Comparison of ENCODE assay signal across 8 cellular contexts in the genomic region with DNA sequence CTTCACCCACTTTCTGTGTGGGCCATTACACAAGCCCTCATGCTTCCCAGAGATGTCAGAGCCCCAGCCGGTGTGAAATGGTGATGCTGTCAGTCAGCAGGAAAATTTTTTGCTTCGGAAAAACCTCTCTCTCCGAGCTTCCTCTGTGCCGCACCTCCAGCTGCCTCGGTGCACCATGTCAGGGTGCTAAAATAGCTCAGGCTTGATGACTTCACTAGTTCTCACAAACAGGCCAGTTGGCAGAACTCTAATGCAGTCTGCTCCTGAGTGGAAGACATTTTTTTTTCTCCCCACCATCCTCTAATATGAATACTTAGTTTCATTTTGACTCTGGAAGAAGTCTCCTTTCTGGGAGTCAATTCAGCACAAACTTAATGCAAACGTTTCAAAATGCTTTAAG.
DNase-seq lines count a peak whose midpoint lies in the region; ATAC-seq, FAIRE-seq and TF ChIP-seq lines count a peak whose summit lies in the region.

No MANE protein-coding gene starts in this region.

- H3K27me3 ChIP-seq in ACC112 (ENCODE audit: insufficient read depth, low read length) = no peaks in the 10 kb centered on the region
- no peaks in the 10 kb centered on the region for H3K27me3 ChIP-seq in left ventricle myocardium inferior (ENCODE audit: low read depth)

- H3K9me3 Mint-ChIP-seq in activated T-cell treated with anti-CD3 and anti-CD28 coated beads, Interleukin-2, amount 50 U/mL, for 24 hours = peaks cover 6% of the 10 kb centered on the region

- peak overlapping the region; percentile 70 for H3K4me3 Mint-ChIP-seq in activated T-cell treated with anti-CD3 and anti-CD28 coated beads, Interleukin-2, amount 50 U/mL, for 24 hours

- H3K4me1 Mint-ChIP-seq in activated T-cell treated with anti-CD3 and anti-CD28 coated beads, Interleukin-2, amount 50 U/mL, for 24 hours (ENCODE audit: low read depth) = peaks cover 83% of the 10 kb centered on the region

- peak; percentile 5 for DNase-seq in GM19239 (ENCODE audit: insufficient read length, low spot score)
- DNase-seq in activated T-cell treated with anti-CD3 and anti-CD28 coated beads, Interleukin-2, amount 50 U/mL, for 24 hours = peak; percentile 48
- peak; percentile 66 for DNase-seq in left ventricle myocardium inferior
- peak; percentile 34 for DNase-seq in stimulated activated CD4-positive, alpha-beta T cell treated with anti-CD3 and anti-CD28 coated beads, Interleukin-1b, Interleukin-23, amount 100 ng/mL, for 48 hours
- no peak for DNase-seq in islet precursor cell
- no peak for DNase-seq in NCI-H1436 treated with DMSO at 0.1 percent for 48 hours (lab: John Stamatoyannopoulos, UW)

- peaks cover 25% of the 10 kb centered on the region for H3K36me3 Mint-ChIP-seq in activated T-cell treated with anti-CD3 and anti-CD28 coated beads, Interleukin-2, amount 50 U/mL, for 24 hours (ENCODE audit: low read depth)

- TF ChIP-seq CTCF in left ventricle myocardium inferior (IDR thresholded peaks at IDR 0.05; ENCODE audit: borderline replicate concordance) = no peak

- intact Hi-C loops in left ventricle myocardium inferior (cut with micrococcal nuclease) = loop anchor here (5.0 kb wide), 1 partner anchor 69 kb away; a partner anchor contains a TSS

- peak; percentile 77 for ATAC-seq in HG03196 (IDR thresholded peaks at IDR 0.05; ENCODE audit: unreplicated experiment)

- H3K27ac ChIP-seq in ACC112 (ENCODE audit: low read depth, low read length) = peak overlapping the region; percentile 39
- peak overlapping the region; percentile 89 for H3K27ac ChIP-seq in left ventricle myocardium inferior (replicated peaks)

- H3K27ac Mint-ChIP-seq in activated T-cell treated with anti-CD3 and anti-CD28 coated beads, Interleukin-2, amount 50 U/mL, for 24 hours = peak overlapping the region; percentile 91

- H3K4me3 ChIP-seq in ACC112 (ENCODE audit: low read depth, low read length) (peak overlapping the region; percentile 68), left ventricle myocardium inferior (peak overlapping the region; percentile 57)

- no peaks in the 10 kb centered on the region for H3K27me3 Mint-ChIP-seq in activated T-cell treated with anti-CD3 and anti-CD28 coated beads, Interleukin-2, amount 50 U/mL, for 24 hours

- H3K4me1 ChIP-seq in ACC112 (ENCODE audit: control insufficient read depth, insufficient read depth, low read length, unreplicated experiment) = peaks cover 48% of the 10 kb centered on the region
- peaks cover 79% of the 10 kb centered on the region for H3K4me1 ChIP-seq in left ventricle myocardium inferior

- peak; percentile 95 for FAIRE-seq in GM19239 (lab: Jason Lieb, UNC)

- peak overlapping the region; percentile 20 for H2AFZ ChIP-seq in ACC112 (ENCODE audit: low read length, unreplicated experiment)

- H3K36me3 ChIP-seq in ACC112 (ENCODE audit: insufficient read depth, low read length) (no peaks in the 10 kb centered on the region; the same call in 1 of the 2 replicates), left ventricle myocardium inferior (no peaks in the 10 kb centered on the region)

- H3K79me2 ChIP-seq in ACC112 (ENCODE audit: control insufficient read depth, insufficient read depth, low read length, unreplicated experiment) = peaks cover 44% of the 10 kb centered on the region

- H3K9me3 ChIP-seq in left ventricle myocardium inferior (replicated peaks) = no peaks in the 10 kb centered on the region

Comparison
In these comparisons a context has a peak if more than half of its experiments do, and no peak if none do; other contexts are left out.
1. DNase-seq: peak in GM19239 (single experiment), activated T-cell treated with anti-CD3 and anti-CD28 coated beads, Interleukin-2, amount 50 U/mL, for 24 hours (single experiment), left ventricle myocardium inferior (single experiment) and stimulated activated CD4-positive, alpha-beta T cell treated with anti-CD3 and anti-CD28 coated beads, Interleukin-1b, Interleukin-23, amount 100 ng/mL, for 48 hours (single experiment); none in islet precursor cell (single experiment) and NCI-H1436 treated with DMSO at 0.1 percent for 48 hours (single experiment).